In the genomic region with DNA sequence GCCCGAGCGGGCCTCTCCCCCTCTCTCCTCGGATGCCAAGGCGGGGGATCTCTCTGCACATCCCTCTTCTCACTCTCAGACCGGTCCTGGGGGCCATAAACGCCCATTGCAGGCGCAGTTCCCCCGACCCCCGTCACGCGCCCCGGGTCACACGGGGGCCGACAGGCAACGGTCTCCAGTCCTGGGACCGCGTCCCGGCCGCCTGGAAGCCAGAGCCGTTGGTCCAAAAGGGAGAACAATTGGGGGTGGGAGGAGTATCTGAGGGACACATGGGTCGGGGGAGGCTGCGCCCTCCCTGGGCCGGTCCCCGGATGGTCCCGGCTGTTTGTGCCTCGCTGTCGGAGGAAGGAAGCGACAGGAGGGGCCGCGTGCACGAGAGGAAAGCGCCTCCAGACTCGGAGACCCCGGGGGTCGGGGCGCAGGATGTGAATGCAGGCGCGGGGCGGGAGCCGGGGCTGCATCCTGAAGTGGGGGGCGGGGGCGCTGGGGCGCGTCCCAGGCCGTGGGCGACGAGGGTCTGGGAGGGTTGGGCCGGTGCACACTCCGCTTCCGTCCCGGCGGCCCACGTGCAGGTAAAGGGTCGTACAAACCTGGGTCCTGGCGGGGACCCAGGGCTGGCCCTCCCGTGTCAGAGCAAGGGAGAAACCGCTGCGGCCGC, we compare ENCODE assay signal across 1 cellular context.
TF ChIP-seq lines count a peak whose summit lies in the region.

No MANE protein-coding gene starts in this region.

TF ChIP-seq in HepG2, 621 proteins besides CTCF, POLR2A, EP300 and RAD21 (continues in another document):
- TF ChIP-seq, protein P1, sequence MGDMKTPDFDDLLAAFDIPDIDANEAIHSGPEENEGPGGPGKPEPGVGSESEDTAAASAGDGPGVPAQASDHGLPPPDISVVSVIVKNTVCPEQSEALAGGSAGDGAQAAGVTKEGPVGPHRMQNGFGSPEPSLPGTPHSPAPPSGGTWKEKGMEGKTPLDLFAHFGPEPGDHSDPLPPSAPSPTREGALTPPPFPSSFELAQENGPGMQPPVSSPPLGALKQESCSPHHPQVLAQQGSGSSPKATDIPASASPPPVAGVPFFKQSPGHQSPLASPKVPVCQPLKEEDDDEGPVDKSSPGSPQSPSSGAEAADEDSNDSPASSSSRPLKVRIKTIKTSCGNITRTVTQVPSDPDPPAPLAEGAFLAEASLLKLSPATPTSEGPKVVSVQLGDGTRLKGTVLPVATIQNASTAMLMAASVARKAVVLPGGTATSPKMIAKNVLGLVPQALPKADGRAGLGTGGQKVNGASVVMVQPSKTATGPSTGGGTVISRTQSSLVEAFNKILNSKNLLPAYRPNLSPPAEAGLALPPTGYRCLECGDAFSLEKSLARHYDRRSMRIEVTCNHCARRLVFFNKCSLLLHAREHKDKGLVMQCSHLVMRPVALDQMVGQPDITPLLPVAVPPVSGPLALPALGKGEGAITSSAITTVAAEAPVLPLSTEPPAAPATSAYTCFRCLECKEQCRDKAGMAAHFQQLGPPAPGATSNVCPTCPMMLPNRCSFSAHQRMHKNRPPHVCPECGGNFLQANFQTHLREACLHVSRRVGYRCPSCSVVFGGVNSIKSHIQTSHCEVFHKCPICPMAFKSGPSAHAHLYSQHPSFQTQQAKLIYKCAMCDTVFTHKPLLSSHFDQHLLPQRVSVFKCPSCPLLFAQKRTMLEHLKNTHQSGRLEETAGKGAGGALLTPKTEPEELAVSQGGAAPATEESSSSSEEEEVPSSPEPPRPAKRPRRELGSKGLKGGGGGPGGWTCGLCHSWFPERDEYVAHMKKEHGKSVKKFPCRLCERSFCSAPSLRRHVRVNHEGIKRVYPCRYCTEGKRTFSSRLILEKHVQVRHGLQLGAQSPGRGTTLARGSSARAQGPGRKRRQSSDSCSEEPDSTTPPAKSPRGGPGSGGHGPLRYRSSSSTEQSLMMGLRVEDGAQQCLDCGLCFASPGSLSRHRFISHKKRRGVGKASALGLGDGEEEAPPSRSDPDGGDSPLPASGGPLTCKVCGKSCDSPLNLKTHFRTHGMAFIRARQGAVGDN (CRISPR knock-in tag; IDR thresholded peaks at IDR 0.05): peak; percentile 76
- TF ChIP-seq ZNF10 (CRISPR knock-in tag; IDR thresholded peaks at IDR 0.05; ENCODE audit: borderline replicate concordance, low read depth) (no peak), RAD51 (IDR thresholded peaks at IDR 0.05; ENCODE audit: borderline replicate concordance) (no peak), PHB2 (IDR thresholded peaks at IDR 0.05; ENCODE audit: partially characterized antibody) (no peak), BORCS8-MEF2B (CRISPR knock-in tag; IDR thresholded peaks at IDR 0.05) (no peak), MYNN (CRISPR knock-in tag; IDR thresholded peaks at IDR 0.05; ENCODE audit: low read depth) (no peak), ESRRA (CRISPR knock-in tag; IDR thresholded peaks at IDR 0.05; ENCODE audit: low read depth) (no peak), ZNF460 (CRISPR knock-in tag; IDR thresholded peaks at IDR 0.05; ENCODE audit: borderline replicate concordance) (no peak), SMAD1 (CRISPR knock-in tag; IDR thresholded peaks at IDR 0.05; ENCODE audit: borderline replicate concordance, low read depth) (no peak), MTA3 (CRISPR knock-in tag; IDR thresholded peaks at IDR 0.05) (no peak), PAF1 (CRISPR knock-in tag; IDR thresholded peaks at IDR 0.05) (no peak), ZNF282 (IDR thresholded peaks at IDR 0.05; ENCODE audit: partially characterized antibody) (no peak), ZNF569 (CRISPR knock-in tag; IDR thresholded peaks at IDR 0.05; ENCODE audit: borderline replicate concordance) (no peak), ZNF589 (CRISPR knock-in tag; conservative IDR thresholded peaks at IDR 0.05) (no peak), PCBP1 (IDR thresholded peaks at IDR 0.05; ENCODE audit: borderline replicate concordance, low read depth, low read length) (no peak), ZNF713 (CRISPR knock-in tag; IDR thresholded peaks at IDR 0.05) (no peak), CBX5 (CRISPR knock-in tag; IDR thresholded peaks at IDR 0.05; ENCODE audit: borderline replicate concordance) (no peak), ADNP (CRISPR knock-in tag; IDR thresholded peaks at IDR 0.05) (no peak), KLF16 (CRISPR knock-in tag; IDR thresholded peaks at IDR 0.05) (no peak; a peak in 1 of 4 replicates), NR2C2 (CRISPR knock-in tag; IDR thresholded peaks at IDR 0.05; ENCODE audit: borderline replicate concordance) (no peak), ZNF546 (CRISPR knock-in tag; conservative IDR thresholded peaks at IDR 0.05) (no peak), CHD4 (IDR thresholded peaks at IDR 0.05; ENCODE audit: borderline replicate concordance, low read length) (no peak), SIN3A (IDR thresholded peaks at IDR 0.05; ENCODE audit: borderline replicate concordance, low read depth, low read length) (no peak; the same call in 1 of the 2 replicates), ZNF263 (CRISPR knock-in tag; IDR thresholded peaks at IDR 0.05) (no peak), ZNF12 (CRISPR knock-in tag; IDR thresholded peaks at IDR 0.05) (no peak), CCDC6 (CRISPR knock-in tag; IDR thresholded peaks at IDR 0.05) (no peak), ZNF101 (CRISPR knock-in tag; IDR thresholded peaks at IDR 0.05; ENCODE audit: borderline replicate concordance, low read depth) (no peak), ZNF234 (CRISPR knock-in tag; conservative IDR thresholded peaks at IDR 0.05) (no peak), RFX5 (IDR thresholded peaks at IDR 0.05; ENCODE audit: low read depth, low read length) (no peak), ZBTB7A (CRISPR knock-in tag; IDR thresholded peaks at IDR 0.05) (peak; percentile 67; the same call in 1 of the 2 replicates), KDM3A (CRISPR knock-in tag; IDR thresholded peaks at IDR 0.05; ENCODE audit: low read depth) (peak; percentile 6; the same call in 1 of the 2 replicates), HMG20B (CRISPR knock-in tag; conservative IDR thresholded peaks at IDR 0.05) (no peak), ZSCAN12 (CRISPR knock-in tag; IDR thresholded peaks at IDR 0.05) (no peak), SRF (IDR thresholded peaks at IDR 0.05; ENCODE audit: low read depth, low read length) (no peak), NBN (conservative IDR thresholded peaks at IDR 0.05) (no peak), ZNF430 (CRISPR knock-in tag; IDR thresholded peaks at IDR 0.05) (peak; percentile 55; the same call in 1 of the 2 replicates), TEAD2 (CRISPR knock-in tag; IDR thresholded peaks at IDR 0.05) (no peak), AHR (CRISPR knock-in tag; IDR thresholded peaks at IDR 0.05) (no peak), ZNF781 (CRISPR knock-in tag; IDR thresholded peaks at IDR 0.05; ENCODE audit: borderline replicate concordance, not compliant biosample characterization) (no peak), ARHGAP35 (CRISPR knock-in tag; IDR thresholded peaks at IDR 0.05; ENCODE audit: borderline replicate concordance) (no peak)
- TF ChIP-seq, protein P2, sequence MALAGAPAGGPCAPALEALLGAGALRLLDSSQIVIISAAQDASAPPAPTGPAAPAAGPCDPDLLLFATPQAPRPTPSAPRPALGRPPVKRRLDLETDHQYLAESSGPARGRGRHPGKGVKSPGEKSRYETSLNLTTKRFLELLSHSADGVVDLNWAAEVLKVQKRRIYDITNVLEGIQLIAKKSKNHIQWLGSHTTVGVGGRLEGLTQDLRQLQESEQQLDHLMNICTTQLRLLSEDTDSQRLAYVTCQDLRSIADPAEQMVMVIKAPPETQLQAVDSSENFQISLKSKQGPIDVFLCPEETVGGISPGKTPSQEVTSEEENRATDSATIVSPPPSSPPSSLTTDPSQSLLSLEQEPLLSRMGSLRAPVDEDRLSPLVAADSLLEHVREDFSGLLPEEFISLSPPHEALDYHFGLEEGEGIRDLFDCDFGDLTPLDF (CRISPR knock-in tag; IDR thresholded peaks at IDR 0.05): 0 out of 2 replicates have a peak, but pooled peaks have one; percentile 12
- TF ChIP-seq, protein P3, sequence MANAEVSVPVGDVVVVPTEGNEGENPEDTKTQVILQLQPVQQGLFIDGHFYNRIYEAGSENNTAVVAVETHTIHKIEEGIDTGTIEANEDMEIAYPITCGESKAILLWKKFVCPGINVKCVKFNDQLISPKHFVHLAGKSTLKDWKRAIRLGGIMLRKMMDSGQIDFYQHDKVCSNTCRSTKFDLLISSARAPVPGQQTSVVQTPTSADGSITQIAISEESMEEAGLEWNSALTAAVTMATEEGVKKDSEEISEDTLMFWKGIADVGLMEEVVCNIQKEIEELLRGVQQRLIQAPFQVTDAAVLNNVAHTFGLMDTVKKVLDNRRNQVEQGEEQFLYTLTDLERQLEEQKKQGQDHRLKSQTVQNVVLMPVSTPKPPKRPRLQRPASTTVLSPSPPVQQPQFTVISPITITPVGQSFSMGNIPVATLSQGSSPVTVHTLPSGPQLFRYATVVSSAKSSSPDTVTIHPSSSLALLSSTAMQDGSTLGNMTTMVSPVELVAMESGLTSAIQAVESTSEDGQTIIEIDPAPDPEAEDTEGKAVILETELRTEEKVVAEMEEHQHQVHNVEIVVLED (CRISPR knock-in tag; IDR thresholded peaks at IDR 0.05; ENCODE audit: borderline replicate concordance): no peak
- TF ChIP-seq, protein P4, sequence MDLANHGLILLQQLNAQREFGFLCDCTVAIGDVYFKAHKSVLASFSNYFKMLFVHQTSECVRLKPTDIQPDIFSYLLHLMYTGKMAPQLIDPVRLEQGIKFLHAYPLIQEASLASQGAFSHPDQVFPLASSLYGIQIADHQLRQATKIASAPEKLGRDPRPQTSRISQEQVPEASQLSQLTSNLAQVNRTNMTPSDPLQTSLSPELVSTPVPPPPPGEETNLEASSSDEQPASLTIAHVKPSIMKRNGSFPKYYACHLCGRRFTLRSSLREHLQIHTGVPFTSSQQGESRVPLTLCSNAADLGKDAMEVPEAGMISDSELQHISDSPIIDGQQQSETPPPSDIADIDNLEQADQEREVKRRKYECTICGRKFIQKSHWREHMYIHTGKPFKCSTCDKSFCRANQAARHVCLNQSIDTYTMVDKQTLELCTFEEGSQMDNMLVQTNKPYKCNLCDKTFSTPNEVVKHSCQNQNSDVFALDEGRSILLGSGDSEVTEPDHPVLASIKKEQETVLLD (CRISPR knock-in tag; IDR thresholded peaks at IDR 0.05; ENCODE audit: low read depth): no peak
- TF ChIP-seq, protein P5, sequence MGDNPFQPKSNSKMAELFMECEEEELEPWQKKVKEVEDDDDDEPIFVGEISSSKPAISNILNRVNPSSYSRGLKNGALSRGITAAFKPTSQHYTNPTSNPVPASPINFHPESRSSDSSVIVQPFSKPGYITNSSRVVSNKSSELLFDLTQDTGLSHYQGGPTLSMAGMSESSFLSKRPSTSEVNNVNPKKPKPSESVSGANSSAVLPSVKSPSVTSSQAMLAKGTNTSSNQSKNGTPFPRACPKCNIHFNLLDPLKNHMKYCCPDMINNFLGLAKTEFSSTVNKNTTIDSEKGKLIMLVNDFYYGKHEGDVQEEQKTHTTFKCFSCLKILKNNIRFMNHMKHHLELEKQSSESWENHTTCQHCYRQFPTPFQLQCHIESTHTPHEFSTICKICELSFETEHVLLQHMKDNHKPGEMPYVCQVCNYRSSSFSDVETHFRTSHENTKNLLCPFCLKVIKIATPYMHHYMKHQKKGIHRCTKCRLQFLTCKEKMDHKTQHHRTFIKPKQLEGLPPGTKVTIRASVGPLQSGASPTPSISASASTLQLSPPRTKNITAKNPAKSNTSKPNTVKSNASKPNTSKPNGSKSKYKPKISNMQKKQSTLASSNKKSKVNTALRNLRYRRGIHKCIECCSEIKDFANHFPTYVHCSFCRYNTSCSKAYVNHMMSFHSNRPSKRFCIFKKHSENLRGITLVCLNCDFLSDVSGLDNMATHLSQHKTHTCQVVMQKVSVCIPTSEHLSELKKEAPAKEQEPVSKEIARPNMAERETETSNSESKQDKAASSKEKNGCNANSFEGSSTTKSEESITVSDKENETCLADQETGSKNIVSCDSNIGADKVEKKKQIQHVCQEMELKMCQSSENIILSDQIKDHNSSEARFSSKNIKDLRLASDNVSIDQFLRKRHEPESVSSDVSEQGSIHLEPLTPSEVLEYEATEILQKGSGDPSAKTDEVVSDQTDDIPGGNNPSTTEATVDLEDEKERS (CRISPR knock-in tag; IDR thresholded peaks at IDR 0.05): no peak
- TF ChIP-seq, protein P6, sequence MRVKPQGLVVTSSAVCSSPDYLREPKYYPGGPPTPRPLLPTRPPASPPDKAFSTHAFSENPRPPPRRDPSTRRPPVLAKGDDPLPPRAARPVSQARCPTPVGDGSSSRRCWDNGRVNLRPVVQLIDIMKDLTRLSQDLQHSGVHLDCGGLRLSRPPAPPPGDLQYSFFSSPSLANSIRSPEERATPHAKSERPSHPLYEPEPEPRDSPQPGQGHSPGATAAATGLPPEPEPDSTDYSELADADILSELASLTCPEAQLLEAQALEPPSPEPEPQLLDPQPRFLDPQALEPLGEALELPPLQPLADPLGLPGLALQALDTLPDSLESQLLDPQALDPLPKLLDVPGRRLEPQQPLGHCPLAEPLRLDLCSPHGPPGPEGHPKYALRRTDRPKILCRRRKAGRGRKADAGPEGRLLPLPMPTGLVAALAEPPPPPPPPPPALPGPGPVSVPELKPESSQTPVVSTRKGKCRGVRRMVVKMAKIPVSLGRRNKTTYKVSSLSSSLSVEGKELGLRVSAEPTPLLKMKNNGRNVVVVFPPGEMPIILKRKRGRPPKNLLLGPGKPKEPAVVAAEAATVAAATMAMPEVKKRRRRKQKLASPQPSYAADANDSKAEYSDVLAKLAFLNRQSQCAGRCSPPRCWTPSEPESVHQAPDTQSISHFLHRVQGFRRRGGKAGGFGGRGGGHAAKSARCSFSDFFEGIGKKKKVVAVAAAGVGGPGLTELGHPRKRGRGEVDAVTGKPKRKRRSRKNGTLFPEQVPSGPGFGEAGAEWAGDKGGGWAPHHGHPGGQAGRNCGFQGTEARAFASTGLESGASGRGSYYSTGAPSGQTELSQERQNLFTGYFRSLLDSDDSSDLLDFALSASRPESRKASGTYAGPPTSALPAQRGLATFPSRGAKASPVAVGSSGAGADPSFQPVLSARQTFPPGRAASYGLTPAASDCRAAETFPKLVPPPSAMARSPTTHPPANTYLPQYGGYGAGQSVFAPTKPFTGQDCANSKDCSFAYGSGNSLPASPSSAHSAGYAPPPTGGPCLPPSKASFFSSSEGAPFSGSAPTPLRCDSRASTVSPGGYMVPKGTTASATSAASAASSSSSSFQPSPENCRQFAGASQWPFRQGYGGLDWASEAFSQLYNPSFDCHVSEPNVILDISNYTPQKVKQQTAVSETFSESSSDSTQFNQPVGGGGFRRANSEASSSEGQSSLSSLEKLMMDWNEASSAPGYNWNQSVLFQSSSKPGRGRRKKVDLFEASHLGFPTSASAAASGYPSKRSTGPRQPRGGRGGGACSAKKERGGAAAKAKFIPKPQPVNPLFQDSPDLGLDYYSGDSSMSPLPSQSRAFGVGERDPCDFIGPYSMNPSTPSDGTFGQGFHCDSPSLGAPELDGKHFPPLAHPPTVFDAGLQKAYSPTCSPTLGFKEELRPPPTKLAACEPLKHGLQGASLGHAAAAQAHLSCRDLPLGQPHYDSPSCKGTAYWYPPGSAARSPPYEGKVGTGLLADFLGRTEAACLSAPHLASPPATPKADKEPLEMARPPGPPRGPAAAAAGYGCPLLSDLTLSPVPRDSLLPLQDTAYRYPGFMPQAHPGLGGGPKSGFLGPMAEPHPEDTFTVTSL (CRISPR knock-in tag; IDR thresholded peaks at IDR 0.05; ENCODE audit: borderline replicate concordance): no peak
- TF ChIP-seq, protein P7, sequence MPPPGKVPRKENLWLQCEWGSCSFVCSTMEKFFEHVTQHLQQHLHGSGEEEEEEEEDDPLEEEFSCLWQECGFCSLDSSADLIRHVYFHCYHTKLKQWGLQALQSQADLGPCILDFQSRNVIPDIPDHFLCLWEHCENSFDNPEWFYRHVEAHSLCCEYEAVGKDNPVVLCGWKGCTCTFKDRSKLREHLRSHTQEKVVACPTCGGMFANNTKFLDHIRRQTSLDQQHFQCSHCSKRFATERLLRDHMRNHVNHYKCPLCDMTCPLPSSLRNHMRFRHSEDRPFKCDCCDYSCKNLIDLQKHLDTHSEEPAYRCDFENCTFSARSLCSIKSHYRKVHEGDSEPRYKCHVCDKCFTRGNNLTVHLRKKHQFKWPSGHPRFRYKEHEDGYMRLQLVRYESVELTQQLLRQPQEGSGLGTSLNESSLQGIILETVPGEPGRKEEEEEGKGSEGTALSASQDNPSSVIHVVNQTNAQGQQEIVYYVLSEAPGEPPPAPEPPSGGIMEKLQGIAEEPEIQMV (CRISPR knock-in tag; IDR thresholded peaks at IDR 0.05; ENCODE audit: low read depth): no peak
